Comparison of ENCODE assay signal across 1 cellular context in the genomic region with DNA sequence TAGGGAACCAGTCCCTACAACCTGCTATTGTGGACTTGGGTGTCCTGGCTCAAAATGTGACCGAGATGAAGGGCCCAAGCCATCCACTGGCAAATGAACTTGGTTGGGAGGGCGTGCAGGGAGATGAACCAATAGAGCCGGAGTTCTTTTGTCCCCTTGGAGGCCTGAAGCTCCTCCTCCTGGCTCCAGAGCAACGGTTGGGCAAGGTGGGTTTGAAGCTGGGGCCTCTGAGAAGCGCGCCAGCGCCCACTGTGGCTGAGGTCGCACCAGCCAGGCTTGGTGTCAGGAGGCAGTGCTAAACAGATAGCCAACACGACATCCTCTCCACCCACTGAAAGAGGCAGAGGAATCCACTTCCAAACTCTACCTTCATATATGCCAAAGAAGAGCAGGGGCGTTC.
TF ChIP-seq lines count a peak whose summit lies in the region.

No MANE protein-coding gene starts in this region.

TF ChIP-seq in K562, 482 proteins besides CTCF, POLR2A, EP300 and RAD21:
- TF ChIP-seq NR4A1 (CRISPR knock-in tag; IDR thresholded peaks at IDR 0.05) (no peak), NR4A1 (tag; IDR thresholded peaks at IDR 0.05) (no peak), PRPF4 (IDR thresholded peaks at IDR 0.05; ENCODE audit: insufficient read depth, low read depth, low read length, poor library complexity, severe bottlenecking) (no peak), GATAD2A (IDR thresholded peaks at IDR 0.05) (no peak), THRB (CRISPR knock-in tag; conservative IDR thresholded peaks at IDR 0.05) (no peak), MXI1 (IDR thresholded peaks at IDR 0.05; ENCODE audit: low read depth, low read length) (no peak), BMI1 (IDR thresholded peaks at IDR 0.05; ENCODE audit: low read length) (no peak), NFE2 (IDR thresholded peaks at IDR 0.05; ENCODE audit: low read depth) (no peak), ETV6 (IDR thresholded peaks at IDR 0.05; ENCODE audit: borderline replicate concordance in 1 of 2, low read depth in 2 of 2, low read length in 1 of 2) (no peak), ETV6 (CRISPR knock-in tag; IDR thresholded peaks at IDR 0.05; ENCODE audit: borderline replicate concordance) (no peak), MTA2 (IDR thresholded peaks at IDR 0.05; ENCODE audit: low read depth) (no peak)
- TF ChIP-seq, protein P1, sequence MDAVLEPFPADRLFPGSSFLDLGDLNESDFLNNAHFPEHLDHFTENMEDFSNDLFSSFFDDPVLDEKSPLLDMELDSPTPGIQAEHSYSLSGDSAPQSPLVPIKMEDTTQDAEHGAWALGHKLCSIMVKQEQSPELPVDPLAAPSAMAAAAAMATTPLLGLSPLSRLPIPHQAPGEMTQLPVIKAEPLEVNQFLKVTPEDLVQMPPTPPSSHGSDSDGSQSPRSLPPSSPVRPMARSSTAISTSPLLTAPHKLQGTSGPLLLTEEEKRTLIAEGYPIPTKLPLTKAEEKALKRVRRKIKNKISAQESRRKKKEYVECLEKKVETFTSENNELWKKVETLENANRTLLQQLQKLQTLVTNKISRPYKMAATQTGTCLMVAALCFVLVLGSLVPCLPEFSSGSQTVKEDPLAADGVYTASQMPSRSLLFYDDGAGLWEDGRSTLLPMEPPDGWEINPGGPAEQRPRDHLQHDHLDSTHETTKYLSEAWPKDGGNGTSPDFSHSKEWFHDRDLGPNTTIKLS (IDR thresholded peaks at IDR 0.05; ENCODE audit: borderline replicate concordance, low read depth), result no peak
- TF ChIP-seq, protein P2, sequence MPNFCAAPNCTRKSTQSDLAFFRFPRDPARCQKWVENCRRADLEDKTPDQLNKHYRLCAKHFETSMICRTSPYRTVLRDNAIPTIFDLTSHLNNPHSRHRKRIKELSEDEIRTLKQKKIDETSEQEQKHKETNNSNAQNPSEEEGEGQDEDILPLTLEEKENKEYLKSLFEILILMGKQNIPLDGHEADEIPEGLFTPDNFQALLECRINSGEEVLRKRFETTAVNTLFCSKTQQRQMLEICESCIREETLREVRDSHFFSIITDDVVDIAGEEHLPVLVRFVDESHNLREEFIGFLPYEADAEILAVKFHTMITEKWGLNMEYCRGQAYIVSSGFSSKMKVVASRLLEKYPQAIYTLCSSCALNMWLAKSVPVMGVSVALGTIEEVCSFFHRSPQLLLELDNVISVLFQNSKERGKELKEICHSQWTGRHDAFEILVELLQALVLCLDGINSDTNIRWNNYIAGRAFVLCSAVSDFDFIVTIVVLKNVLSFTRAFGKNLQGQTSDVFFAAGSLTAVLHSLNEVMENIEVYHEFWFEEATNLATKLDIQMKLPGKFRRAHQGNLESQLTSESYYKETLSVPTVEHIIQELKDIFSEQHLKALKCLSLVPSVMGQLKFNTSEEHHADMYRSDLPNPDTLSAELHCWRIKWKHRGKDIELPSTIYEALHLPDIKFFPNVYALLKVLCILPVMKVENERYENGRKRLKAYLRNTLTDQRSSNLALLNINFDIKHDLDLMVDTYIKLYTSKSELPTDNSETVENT (CRISPR knock-in tag; IDR thresholded peaks at IDR 0.05), result no peak
- TF ChIP-seq, protein P3, sequence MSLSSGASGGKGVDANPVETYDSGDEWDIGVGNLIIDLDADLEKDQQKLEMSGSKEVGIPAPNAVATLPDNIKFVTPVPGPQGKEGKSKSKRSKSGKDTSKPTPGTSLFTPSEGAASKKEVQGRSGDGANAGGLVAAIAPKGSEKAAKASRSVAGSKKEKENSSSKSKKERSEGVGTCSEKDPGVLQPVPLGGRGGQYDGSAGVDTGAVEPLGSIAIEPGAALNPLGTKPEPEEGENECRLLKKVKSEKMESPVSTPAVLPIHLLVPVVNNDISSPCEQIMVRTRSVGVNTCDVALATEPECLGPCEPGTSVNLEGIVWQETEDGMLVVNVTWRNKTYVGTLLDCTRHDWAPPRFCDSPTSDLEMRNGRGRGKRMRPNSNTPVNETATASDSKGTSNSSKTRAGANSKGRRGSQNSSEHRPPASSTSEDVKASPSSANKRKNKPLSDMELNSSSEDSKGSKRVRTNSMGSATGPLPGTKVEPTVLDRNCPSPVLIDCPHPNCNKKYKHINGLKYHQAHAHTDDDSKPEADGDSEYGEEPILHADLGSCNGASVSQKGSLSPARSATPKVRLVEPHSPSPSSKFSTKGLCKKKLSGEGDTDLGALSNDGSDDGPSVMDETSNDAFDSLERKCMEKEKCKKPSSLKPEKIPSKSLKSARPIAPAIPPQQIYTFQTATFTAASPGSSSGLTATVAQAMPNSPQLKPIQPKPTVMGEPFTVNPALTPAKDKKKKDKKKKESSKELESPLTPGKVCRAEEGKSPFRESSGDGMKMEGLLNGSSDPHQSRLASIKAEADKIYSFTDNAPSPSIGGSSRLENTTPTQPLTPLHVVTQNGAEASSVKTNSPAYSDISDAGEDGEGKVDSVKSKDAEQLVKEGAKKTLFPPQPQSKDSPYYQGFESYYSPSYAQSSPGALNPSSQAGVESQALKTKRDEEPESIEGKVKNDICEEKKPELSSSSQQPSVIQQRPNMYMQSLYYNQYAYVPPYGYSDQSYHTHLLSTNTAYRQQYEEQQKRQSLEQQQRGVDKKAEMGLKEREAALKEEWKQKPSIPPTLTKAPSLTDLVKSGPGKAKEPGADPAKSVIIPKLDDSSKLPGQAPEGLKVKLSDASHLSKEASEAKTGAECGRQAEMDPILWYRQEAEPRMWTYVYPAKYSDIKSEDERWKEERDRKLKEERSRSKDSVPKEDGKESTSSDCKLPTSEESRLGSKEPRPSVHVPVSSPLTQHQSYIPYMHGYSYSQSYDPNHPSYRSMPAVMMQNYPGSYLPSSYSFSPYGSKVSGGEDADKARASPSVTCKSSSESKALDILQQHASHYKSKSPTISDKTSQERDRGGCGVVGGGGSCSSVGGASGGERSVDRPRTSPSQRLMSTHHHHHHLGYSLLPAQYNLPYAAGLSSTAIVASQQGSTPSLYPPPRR (CRISPR knock-in tag; IDR thresholded peaks at IDR 0.05; ENCODE audit: borderline replicate concordance), result no peak
